ENCODE assay signal across 29 cellular contexts in genomic region chr6:74674377-74674776, GRCh38.
"Had no signal": no experiment of that assay in that cellular context is flagged by ENCODE, and none has a peak within 500 bp of the region (broad histone marks: within the 10 kb centered on the region; RNA-seq: fewer than 3 reads in every experiment).

No MANE protein-coding gene starts in this region.

- ATAC-seq: naive thymus-derived CD4-positive, alpha-beta T cell; natural killer cell; psoas muscle; right cardiac atrium; right lobe of liver; stimulated activated memory B cell treated with anti-CD40 and anti-IgM and Interleukin-4, amounts not matched to agents 10 μg/mL and 1 μg/mL and 100 μg/mL, for 72 hours; stimulated activated naive CD8-positive, alpha-beta T cell treated with anti-CD3 and anti-CD28 coated beads, Interleukin-15, amount 100 ng/mL, for 72 hours; stimulated activated naive CD8-positive, alpha-beta T cell treated with anti-CD3 and anti-CD28 coated beads, Interleukin-15, Interleukin-2, amounts not matched to agents 100 U/mL and 50 U/mL, for 24 hours; upper lobe of right lung had no signal

- H3K9me3 ChIP-seq: neutrophil, ovary, psoas muscle, right lobe of liver, sigmoid colon, suprapubic skin, testis, tibial artery, transverse colon, upper lobe of right lung, uterus had no signal

- H3K9ac ChIP-seq: parathyroid adenoma had no signal

- H3K4me3 ChIP-seq: ovary, psoas muscle, right lobe of liver, sigmoid colon, smooth muscle cell, spleen, suprapubic skin, testis, tibial artery, transverse colon, upper lobe of right lung, uterus had no signal

- H3K36me3 ChIP-seq: neutrophil, ovary, right lobe of liver, sigmoid colon, spleen, suprapubic skin, tibial artery, transverse colon, upper lobe of right lung, uterus had no signal

- DNase-seq: naive thymus-derived CD4-positive, alpha-beta T cell; natural killer cell; nucleus accumbens; ovary; posterior cingulate gyrus; psoas muscle; right cardiac atrium; right lobe of liver; sigmoid colon; spleen; stimulated activated CD4-positive, alpha-beta T cell treated with anti-CD3 and anti-CD28 coated beads, Interleukin-12 subunit alpha, Interleukin-12 subunit beta, amount 100 ng/mL, for 4 hours; stimulated activated CD4-positive, alpha-beta T cell treated with anti-CD3 and anti-CD28 coated beads, Interleukin-1b, Interleukin-23, amount 100 ng/mL, for 48 hours; stimulated activated CD4-positive, alpha-beta T cell treated with anti-CD3 and anti-CD28 coated beads, Interleukin-4, amount 100 ng/mL, for 1 hour; stimulated activated CD4-positive, alpha-beta T cell treated with anti-CD3 and anti-CD28 coated beads, Interleukin-4, amount 100 ng/mL, for 4 hours; stimulated activated CD8-positive, alpha-beta memory T cell treated with anti-CD3 and anti-CD28 coated beads, Interleukin-4, amount 100 ng/mL, for 48 hours; stimulated activated naive CD4-positive, alpha-beta T cell; stimulated activated naive CD8-positive, alpha-beta T cell treated with anti-CD3 and anti-CD28 coated beads, Interleukin-15, amount 100 ng/mL, for 72 hours; stimulated activated naive CD8-positive, alpha-beta T cell treated with anti-CD3 and anti-CD28 coated beads, Interleukin-15, Interleukin-2, amounts not matched to agents 100 U/mL and 50 U/mL, for 24 hours; substantia nigra; testis; tibial artery; transverse colon; upper lobe of right lung; uterus had no signal

- H3K27ac ChIP-seq: neutrophil, ovary, parathyroid adenoma, psoas muscle, right lobe of liver, sigmoid colon, spleen, suprapubic skin, testis, tibial artery, transverse colon, upper lobe of right lung, uterus had no signal

- H3K79me2 ChIP-seq: parathyroid adenoma had no signal

- H3K4me2 ChIP-seq: smooth muscle cell had no signal

- H3K27me3 ChIP-seq: neutrophil, ovary, right lobe of liver, sigmoid colon, spleen, suprapubic skin, testis, tibial artery, transverse colon, upper lobe of right lung, uterus had no signal

- H2AFZ ChIP-seq: parathyroid adenoma had no signal

- H3K4me1 ChIP-seq: parathyroid adenoma, psoas muscle, right lobe of liver, spleen, suprapubic skin, testis, transverse colon, upper lobe of right lung, uterus had no signal
